17 cellular contexts compared by ENCODE assay signal in genomic region chr19:57872450-57872849, GRCh38. TPM values are rescaled to one million over a fixed set of nuclear protein-coding genes. Genes with fewer than 3 reads are reported as not detected.
DNase-seq lines count a peak whose midpoint lies in the region; ATAC-seq, FAIRE-seq and TF ChIP-seq lines count a peak whose summit lies in the region.
"Had no signal": no experiment of that assay in that cellular context is flagged by ENCODE, and none has a peak within 500 bp of the region (broad histone marks: within the 10 kb centered on the region; RNA-seq: fewer than 3 reads in every experiment).

No MANE protein-coding gene starts in this region.

- H3K9me3 Mint-ChIP-seq in Calu3 (ENCODE audit: low read depth, unreplicated experiment): peaks cover 11% of the 10 kb centered on the region
- H3K9me3 Mint-ChIP-seq in activated T-cell treated with anti-CD3 and anti-CD28 coated beads, Interleukin-2, amount 50 U/mL, for 4 hours: peaks cover 29% of the 10 kb centered on the region

- no peak for DNase-seq in Calu3
- DNase-seq in K562 (ENCODE audit: extremely low read depth in 1 of 4, low spot score in 3 of 4): no peak
- DNase-seq in COLO668 (lab: John Stamatoyannopoulos, UW; ENCODE audit: unreplicated experiment): no peak
- DNase-seq in kidney glomerular epithelial cell (lab: John Stamatoyannopoulos, UW): no peak
- no peak for DNase-seq in activated T-cell treated with anti-CD3 and anti-CD28 coated beads, Interleukin-2, amount 50 U/mL, for 4 hours
- DNase-seq: C1 segment of cervical spinal cord, H9, Karpas-422, MG63, NCI-H1092, NCI-H2081 treated with DMSO at 0.1 percent for 48 hours, NCI-H2227 treated with DMSO at 0.1 percent for 48 hours, NCI-H524 treated with DMSO at 0.1 percent for 48 hours, Peyer's patch had no signal

- TF ChIP-seq CTCF in Calu3 (IDR thresholded peaks at IDR 0.05; ENCODE audit: unreplicated experiment) (no peak), K562 (IDR thresholded peaks at IDR 0.05 in 2 of 3, conservative IDR thresholded peaks at IDR 0.05 in 1 of 3; ENCODE audit: insufficient read depth in 2 of 3, low read depth in 1 of 3, low read length in 3 of 3) (no peak)

- H3K36me3 ChIP-seq in K562 (ENCODE audit: control insufficient read depth, insufficient read depth, low read length) (peaks cover 5% of the 10 kb centered on the region; the same call in 2 of the 3 replicates), muscle layer of duodenum (ENCODE audit: control insufficient read depth in 1 of 2, insufficient read depth in 2 of 2, low read length in 2 of 2) (peaks cover 12 to 38% of the 10 kb centered on the region in 2 donors)

- no peaks in the 10 kb centered on the region for H4K20me1 ChIP-seq in K562 (replicated peaks; ENCODE audit: control insufficient read depth, insufficient read depth, low read length)

- H3K27me3 ChIP-seq in K562 (ENCODE audit: control insufficient read depth in 2 of 2, insufficient read depth in 2 of 2, low read length in 2 of 2): no peaks in the 10 kb centered on the region
- H3K27me3 ChIP-seq in muscle layer of duodenum (ENCODE audit: low read depth, low read length): no peaks in the 10 kb centered on the region
- H3K27me3 ChIP-seq: MG63, Peyer's patch had no signal

- no peak for TF ChIP-seq EP300 in K562 (IDR thresholded peaks at IDR 0.05; ENCODE audit: low read length)

- CTCF ChIA-PET in Calu3 (lab: Charles Lee) (no interaction called here), K562 (lab: Yijun Ruan, JAX; ENCODE audit: low intra/inter-chr PET ratio) (no interaction called here)

- intact Hi-C loops in Calu3 (cut with micrococcal nuclease; ENCODE audit: unreplicated experiment): no loop called here
- intact Hi-C loops in K562 (cut with micrococcal nuclease): no loop called here

- no TSS peak for BruUV-seq in Calu3 (replicated peaks; lab: Mats Ljungman, UMichigan)
- BruUV-seq in K562 (replicated peaks; lab: Mats Ljungman, UMichigan): no TSS peak

- H3K36me3 Mint-ChIP-seq in Calu3 (ENCODE audit: insufficient read depth, unreplicated experiment): peaks cover 60% of the 10 kb centered on the region
- H3K36me3 Mint-ChIP-seq in activated T-cell treated with anti-CD3 and anti-CD28 coated beads, Interleukin-2, amount 50 U/mL, for 4 hours (ENCODE audit: insufficient read depth): peaks cover 52% of the 10 kb centered on the region

- no peak overlapping the region for H3K4me3 Mint-ChIP-seq in Calu3 (ENCODE audit: low read depth, unreplicated experiment)
- no peak overlapping the region for H3K4me3 Mint-ChIP-seq in activated T-cell treated with anti-CD3 and anti-CD28 coated beads, Interleukin-2, amount 50 U/mL, for 4 hours
- H3K4me3 Mint-ChIP-seq: H9 had no signal

- no peak overlapping the region for H3K9ac ChIP-seq in K562 (ENCODE audit: insufficient read depth in 1 of 2, low read depth in 2 of 2, low read length in 2 of 2)

- H3K4me2 ChIP-seq in K562 (ENCODE audit: insufficient read depth, low read length): no peak overlapping the region
- H3K4me2 ChIP-seq: A549 had no signal

- in situ Hi-C loops in K562 (cut with MboI): no loop called here

- H3K4me1 Mint-ChIP-seq in Calu3 (ENCODE audit: low read depth, unreplicated experiment): no peaks in the 10 kb centered on the region
- H3K4me1 Mint-ChIP-seq in activated T-cell treated with anti-CD3 and anti-CD28 coated beads, Interleukin-2, amount 50 U/mL, for 4 hours (ENCODE audit: low read depth): no peaks in the 10 kb centered on the region

- H3K9me3 ChIP-seq in K562 (replicated peaks; ENCODE audit: control insufficient read depth, insufficient read depth, low read depth, low read length) (peaks cover 17% of the 10 kb centered on the region), muscle layer of duodenum (ENCODE audit: control insufficient read depth in 1 of 2, low read length in 2 of 2) (peaks cover 41 to 81% of the 10 kb centered on the region in 2 donors)

- no peaks in the 10 kb centered on the region for H3K27me3 Mint-ChIP-seq in Calu3 (ENCODE audit: unreplicated experiment)
- H3K27me3 Mint-ChIP-seq in activated T-cell treated with anti-CD3 and anti-CD28 coated beads, Interleukin-2, amount 50 U/mL, for 4 hours (ENCODE audit: low read depth): no peaks in the 10 kb centered on the region

- H3K4me1 ChIP-seq in K562 (replicated peaks in 1 of 2; ENCODE audit: control insufficient read depth in 2 of 2, insufficient read depth in 2 of 2, low read length in 2 of 2): no peaks in the 10 kb centered on the region
- no peaks in the 10 kb centered on the region for H3K4me1 ChIP-seq in muscle layer of duodenum (ENCODE audit: control insufficient read depth in 1 of 2, insufficient read depth in 2 of 2, low read length in 2 of 2)
- H3K4me1 ChIP-seq: A549, Peyer's patch had no signal

- no peak for TF ChIP-seq RAD21 in K562 (CRISPR knock-in tag; conservative IDR thresholded peaks at IDR 0.05 in 1 of 2, IDR thresholded peaks at IDR 0.05 in 1 of 2)

- no peak for ATAC-seq in K562
- no peak for ATAC-seq in activated T-cell treated with anti-CD3 and anti-CD28 coated beads, Interleukin-2, amount 50 U/mL, for 4 hours
- ATAC-seq: A549, Right ventricle myocardium inferior had no signal

- TF ChIP-seq POLR2A in K562 (conservative IDR thresholded peaks at IDR 0.05): no peak

- POLR2A ChIA-PET in K562 (lab: Yijun Ruan, JAX): interaction anchor here (0.7 kb wide), 1 partner anchor 637 kb away, joined by 3 read pairs; no protein-coding TSS in a partner anchor

- H3K27ac Mint-ChIP-seq in Calu3 (ENCODE audit: unreplicated experiment): peak overlapping the region; percentile 36
- H3K27ac Mint-ChIP-seq: H9 had no signal

- H2AFZ ChIP-seq in K562 (ENCODE audit: low read depth, low read length): no peak overlapping the region

- no peaks in the 10 kb centered on the region for H3K9me1 ChIP-seq in K562 (ENCODE audit: control insufficient read depth, insufficient read depth, low read length)

- H3K27ac ChIP-seq in K562 (ENCODE audit: extremely low read depth, low read depth, low read length) (no peak overlapping the region), muscle layer of duodenum (ENCODE audit: low read length) (no peak overlapping the region)
- H3K27ac ChIP-seq: A549, Peyer's patch had no signal

- H3K4me3 ChIP-seq in K562 (no peak overlapping the region), muscle layer of duodenum (ENCODE audit: low read depth in 1 of 2, low read length in 2 of 2) (peak overlapping the region; percentile 5 to 52)
- H3K4me3 ChIP-seq: A549, MG63, Peyer's patch had no signal

- H3K79me2 ChIP-seq in K562 (ENCODE audit: control insufficient read depth, insufficient read depth, low read length): no peaks in the 10 kb centered on the region

- no peak for FAIRE-seq in K562 (lab: Jason Lieb, UNC)
- FAIRE-seq: A549 had no signal

RNA-seq across cellular contexts. Expression of gene ZNF814, which starts 16.4 kb away (rescaled TPM):
- total RNA-seq in Calu3 (2022) (6.8 and 8.7 TPM in 2 replicates), K562 (2014; rRNA removed) (1.2 and 1.9 TPM in 2 replicates), K562 (2014; rRNA removed; fragmentation: Illumina TruSeq; extraction: Trizol) (2.6 and 3.3 TPM in 2 replicates), K562 (2015; rRNA removed; fragmentation: Illumina TruSeq; extraction: Trizol) (1.7 and 2.6 TPM in 2 replicates), K562 (2021) (3.0 and 3.1 TPM in 2 replicates)
- total RNA-seq in K562 (2011; cell fraction: chromatin; rRNA removed; ENCODE audit: low replicate concordance): 29.0 and 39.0 TPM in 2 replicates
- total RNA-seq in K562 (2011; cell fraction: nucleolus; rRNA removed): 21.2 and 21.8 TPM in 2 replicates
- 38.9 and 50.6 TPM in 2 replicates for total RNA-seq in K562 (2011; cell fraction: nucleoplasm; rRNA removed)
- polyA plus RNA-seq in K562 (2011; rRNA removed) (3.2 and 3.5 TPM in 2 replicates), K562 (2014; fragmentation: Illumina TruSeq; extraction: Trizol) (0.42 and 0.73 TPM in 2 replicates), K562 (2014; fragmentation: Nextera tagmentation; extraction: Ambion mirVana) (1 to 10 TPM; 1.4 to 1.5 TPM), K562 (2014; rRNA removed) (1.5 and 1.7 TPM in 2 replicates)
- polyA plus RNA-seq in K562 (2011; cell fraction: cytosol; rRNA removed): 1.1 and 1.5 TPM in 2 replicates
- 5.1 and 5.8 TPM in 2 replicates for polyA plus RNA-seq in K562 (2011; cell fraction: nucleus; rRNA removed)
- 2.1 and 3.9 TPM in 2 replicates for polyA plus RNA-seq in K562 (2012)
- 7.8 and 8.0 TPM in 2 replicates for polyA minus RNA-seq in K562 (2011; rRNA and poly(A)+ RNA removed)
- polyA minus RNA-seq in K562 (2011; cell fraction: cytosol; rRNA and poly(A)+ RNA removed): 2.3 and 5.2 TPM in 2 replicates
- polyA minus RNA-seq in K562 (2011; cell fraction: nucleus; rRNA and poly(A)+ RNA removed): 5.3 and 7.1 TPM in 2 replicates
- 10 to 100 TPM; 21.7 to 30.6 (median 22.0) TPM for total RNA-seq in activated T-cell treated with anti-CD3 and anti-CD28 coated beads, Interleukin-2, amount 50 U/mL, for 4 hours

RNA-seq across cellular contexts. Expression of gene ZNF587, which starts 22.8 kb away (rescaled TPM):
- total RNA-seq in Calu3 (2022): 111 and 113 TPM in 2 replicates
- 121 and 215 TPM in 2 replicates for total RNA-seq in K562 (2011; cell fraction: chromatin; rRNA removed; ENCODE audit: low replicate concordance)
- total RNA-seq in K562 (2011; cell fraction: nucleolus; rRNA removed): 71.4 and 81.6 TPM in 2 replicates
- 111 and 192 TPM in 2 replicates for total RNA-seq in K562 (2011; cell fraction: nucleoplasm; rRNA removed)
- 9.8 and 13.0 TPM in 2 replicates for total RNA-seq in K562 (2014; rRNA removed)
- 42.0 and 47.5 TPM in 2 replicates for total RNA-seq in K562 (2014; rRNA removed; fragmentation: Illumina TruSeq; extraction: Trizol)
- total RNA-seq in K562 (2015; rRNA removed; fragmentation: Illumina TruSeq; extraction: Trizol): 31.8 and 32.5 TPM in 2 replicates
- total RNA-seq in K562 (2021): 33.9 and 35.1 TPM in 2 replicates
- polyA plus RNA-seq in K562 (2011; rRNA removed): 30.2 and 41.7 TPM in 2 replicates
- 15.4 and 26.5 TPM in 2 replicates for polyA plus RNA-seq in K562 (2011; cell fraction: cytosol; rRNA removed)
- polyA plus RNA-seq in K562 (2011; cell fraction: nucleus; rRNA removed): 48.4 and 64.5 TPM in 2 replicates
- polyA plus RNA-seq in K562 (2012): 14.0 and 22.1 TPM in 2 replicates
- 24.4 and 24.9 TPM in 2 replicates for polyA plus RNA-seq in K562 (2014; fragmentation: Illumina TruSeq; extraction: Trizol)
- polyA plus RNA-seq in K562 (2014; fragmentation: Nextera tagmentation; extraction: Ambion mirVana): 1 to 10 TPM; 3.2 to 3.6 TPM
- polyA plus RNA-seq in K562 (2014; rRNA removed): 22.7 and 28.7 TPM in 2 replicates
- polyA minus RNA-seq in K562 (2011; rRNA and poly(A)+ RNA removed): 47.5 and 57.6 TPM in 2 replicates
- 33.0 and 33.9 TPM in 2 replicates for polyA minus RNA-seq in K562 (2011; cell fraction: cytosol; rRNA and poly(A)+ RNA removed)
- 12.4 and 31.0 TPM in 2 replicates for polyA minus RNA-seq in K562 (2011; cell fraction: nucleus; rRNA and poly(A)+ RNA removed)
- total RNA-seq in activated T-cell treated with anti-CD3 and anti-CD28 coated beads, Interleukin-2, amount 50 U/mL, for 4 hours: 10 to 100 TPM; 17.9 to 22.1 (median 20.8) TPM

RNA-seq across cellular contexts. Expression of gene ZNF587B, which starts 42.4 kb away (rescaled TPM):
- 31.1 and 31.6 TPM in 2 replicates for total RNA-seq in Calu3 (2022)
- total RNA-seq in K562 (2011; cell fraction: chromatin; rRNA removed; ENCODE audit: low replicate concordance): 74.5 and 127 TPM in 2 replicates
- 50.5 and 52.2 TPM in 2 replicates for total RNA-seq in K562 (2011; cell fraction: nucleolus; rRNA removed)
- total RNA-seq in K562 (2011; cell fraction: nucleoplasm; rRNA removed): 90.6 and 144 TPM in 2 replicates
- 24.7 and 28.9 TPM in 2 replicates for total RNA-seq in K562 (2014; rRNA removed)
- total RNA-seq in K562 (2014; rRNA removed; fragmentation: Illumina TruSeq; extraction: Trizol): 37.5 and 43.1 TPM in 2 replicates
- total RNA-seq in K562 (2015; rRNA removed; fragmentation: Illumina TruSeq; extraction: Trizol): 37.0 and 37.1 TPM in 2 replicates
- 23.2 and 28.6 TPM in 2 replicates for total RNA-seq in K562 (2021)
- 14.4 and 17.9 TPM in 2 replicates for polyA plus RNA-seq in K562 (2011; rRNA removed)
- 5.0 and 8.1 TPM in 2 replicates for polyA plus RNA-seq in K562 (2011; cell fraction: cytosol; rRNA removed)
- 21.1 and 24.4 TPM in 2 replicates for polyA plus RNA-seq in K562 (2011; cell fraction: nucleus; rRNA removed)
- 8.0 and 9.2 TPM in 2 replicates for polyA plus RNA-seq in K562 (2012)
- 14.3 and 17.1 TPM in 2 replicates for polyA plus RNA-seq in K562 (2014; fragmentation: Illumina TruSeq; extraction: Trizol)
- polyA plus RNA-seq in K562 (2014; fragmentation: Nextera tagmentation; extraction: Ambion mirVana): 1 to 10 TPM; 7.4 to 8.8 TPM
- polyA plus RNA-seq in K562 (2014; rRNA removed): 14.2 and 20.8 TPM in 2 replicates
- polyA minus RNA-seq in K562 (2011; rRNA and poly(A)+ RNA removed): 45.7 and 51.1 TPM in 2 replicates
- polyA minus RNA-seq in K562 (2011; cell fraction: cytosol; rRNA and poly(A)+ RNA removed): 9.9 and 22.2 TPM in 2 replicates
- 13.6 and 21.4 TPM in 2 replicates for polyA minus RNA-seq in K562 (2011; cell fraction: nucleus; rRNA and poly(A)+ RNA removed)
- total RNA-seq in activated T-cell treated with anti-CD3 and anti-CD28 coated beads, Interleukin-2, amount 50 U/mL, for 4 hours: 10 to 100 TPM; 22.6 to 29.1 (median 27.9) TPM

RNA-seq across cellular contexts. Expression of gene ZNF417, which starts 43.9 kb away (rescaled TPM):
- total RNA-seq in Calu3 (2022) (14.9 and 17.2 TPM in 2 replicates), K562 (2014; rRNA removed) (3.2 and 5.7 TPM in 2 replicates), K562 (2014; rRNA removed; fragmentation: Illumina TruSeq; extraction: Trizol) (5.4 and 7.2 TPM in 2 replicates), K562 (2015; rRNA removed; fragmentation: Illumina TruSeq; extraction: Trizol) (4.2 and 4.6 TPM in 2 replicates), K562 (2021) (5.3 and 6.1 TPM in 2 replicates)
- total RNA-seq in K562 (2011; cell fraction: chromatin; rRNA removed; ENCODE audit: low replicate concordance): 24.2 and 46.2 TPM in 2 replicates
- 17.0 and 20.8 TPM in 2 replicates for total RNA-seq in K562 (2011; cell fraction: nucleolus; rRNA removed)
- total RNA-seq in K562 (2011; cell fraction: nucleoplasm; rRNA removed): 25.9 and 31.3 TPM in 2 replicates
- polyA plus RNA-seq in K562 (2011; rRNA removed) (6.1 and 7.2 TPM in 2 replicates), K562 (2014; fragmentation: Illumina TruSeq; extraction: Trizol) (2.7 and 3.1 TPM in 2 replicates), K562 (2014; fragmentation: Nextera tagmentation; extraction: Ambion mirVana) (under 1 TPM; 0.35 to 0.61 TPM), K562 (2014; rRNA removed) (2.7 and 2.9 TPM in 2 replicates)
- 1.6 and 4.4 TPM in 2 replicates for polyA plus RNA-seq in K562 (2011; cell fraction: cytosol; rRNA removed)
- polyA plus RNA-seq in K562 (2011; cell fraction: nucleus; rRNA removed): 10.8 and 11.5 TPM in 2 replicates
- 2.0 and 4.1 TPM in 2 replicates for polyA plus RNA-seq in K562 (2012)
- polyA minus RNA-seq in K562 (2011; rRNA and poly(A)+ RNA removed): 11.3 and 11.5 TPM in 2 replicates
- polyA minus RNA-seq in K562 (2011; cell fraction: cytosol; rRNA and poly(A)+ RNA removed): 3.5 and 5.0 TPM in 2 replicates
- 7.9 and 15.0 TPM in 2 replicates for polyA minus RNA-seq in K562 (2011; cell fraction: nucleus; rRNA and poly(A)+ RNA removed)
- 1 to 10 TPM; 4.7 to 6.8 (median 6.0) TPM for total RNA-seq in activated T-cell treated with anti-CD3 and anti-CD28 coated beads, Interleukin-2, amount 50 U/mL, for 4 hours

RNA-seq across cellular contexts. Expression of gene ZNF552, which starts 57.7 kb away (rescaled TPM):
- total RNA-seq in Calu3 (2022) (24.0 and 24.8 TPM in 2 replicates), K562 (2014; rRNA removed) (7.3 and 8.1 TPM in 2 replicates), K562 (2014; rRNA removed; fragmentation: Illumina TruSeq; extraction: Trizol) (11.4 and 13.2 TPM in 2 replicates), K562 (2015; rRNA removed; fragmentation: Illumina TruSeq; extraction: Trizol) (12.4 and 13.3 TPM in 2 replicates), K562 (2021) (7.1 and 7.2 TPM in 2 replicates)
- 30.9 and 41.2 TPM in 2 replicates for total RNA-seq in K562 (2011; cell fraction: chromatin; rRNA removed; ENCODE audit: low replicate concordance)
- total RNA-seq in K562 (2011; cell fraction: nucleolus; rRNA removed): 27.5 and 37.2 TPM in 2 replicates
- total RNA-seq in K562 (2011; cell fraction: nucleoplasm; rRNA removed): 32.6 and 36.0 TPM in 2 replicates
- polyA plus RNA-seq in K562 (2011; rRNA removed) (6.7 and 8.9 TPM in 2 replicates), K562 (2014; fragmentation: Illumina TruSeq; extraction: Trizol) (9.8 and 11.2 TPM in 2 replicates), K562 (2014; fragmentation: Nextera tagmentation; extraction: Ambion mirVana) (1 to 10 TPM; 4.4 to 8.5 TPM), K562 (2014; rRNA removed) (8.1 and 8.5 TPM in 2 replicates)
- polyA plus RNA-seq in K562 (2011; cell fraction: cytosol; rRNA removed): 3.9 and 7.4 TPM in 2 replicates
- polyA plus RNA-seq in K562 (2011; cell fraction: nucleus; rRNA removed): 11.1 and 14.8 TPM in 2 replicates
- polyA plus RNA-seq in K562 (2012): 5.9 and 6.0 TPM in 2 replicates
- polyA minus RNA-seq in K562 (2011; rRNA and poly(A)+ RNA removed): 10.5 and 11.7 TPM in 2 replicates
- polyA minus RNA-seq in K562 (2011; cell fraction: cytosol; rRNA and poly(A)+ RNA removed): 2.8 and 4.8 TPM in 2 replicates
- polyA minus RNA-seq in K562 (2011; cell fraction: nucleus; rRNA and poly(A)+ RNA removed): 12.3 and 16.7 TPM in 2 replicates
- 1 to 10 TPM; 6.4 to 7.9 (median 6.6) TPM for total RNA-seq in activated T-cell treated with anti-CD3 and anti-CD28 coated beads, Interleukin-2, amount 50 U/mL, for 4 hours
